ENCODE assay signal across 4 cellular contexts in the genomic region with DNA sequence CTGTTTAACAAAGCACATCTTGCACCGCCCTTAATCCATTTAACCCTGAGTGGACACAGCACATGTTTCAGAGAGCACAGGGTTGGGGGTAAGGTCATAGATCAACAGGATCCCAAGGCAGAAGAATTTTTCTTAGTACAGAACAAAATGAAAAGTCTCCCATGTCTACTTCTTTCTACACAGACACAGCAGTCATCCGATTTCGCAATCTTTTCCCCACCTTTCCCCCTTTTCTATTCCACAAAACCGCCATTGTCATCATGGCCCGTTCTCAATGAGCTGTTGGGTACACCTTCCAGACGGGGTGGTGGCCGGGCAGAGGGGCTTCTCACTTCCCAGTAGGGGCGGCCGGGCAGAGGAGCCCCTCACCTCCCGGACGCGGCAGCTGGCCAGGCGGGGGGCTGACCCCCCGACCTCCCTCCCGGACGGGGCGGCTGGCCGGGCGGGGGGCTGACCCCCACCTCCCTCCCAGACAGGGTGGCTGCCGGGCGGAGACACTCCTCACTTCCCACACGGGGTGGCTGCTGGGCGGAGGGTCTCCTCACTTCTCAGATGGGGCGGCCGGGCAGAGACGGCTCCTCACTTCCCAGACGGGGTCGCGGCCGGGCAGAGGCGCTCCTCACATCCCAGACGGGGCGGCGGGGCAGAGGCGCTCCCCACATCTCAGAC.
TF ChIP-seq lines count a peak whose summit lies in the region.

No MANE protein-coding gene starts in this region.

TF ChIP-seq in IMR-90, 13 proteins besides CTCF, POLR2A, EP300 and RAD21:
- peak; percentile 40 for TF ChIP-seq CEBPB (IDR thresholded peaks at IDR 0.05; ENCODE audit: low read depth, low read length)

TF ChIP-seq in Ishikawa, 13 proteins besides CTCF, POLR2A, EP300 and RAD21:
- TF ChIP-seq CEBPB (IDR thresholded peaks at IDR 0.05): 0 out of 2 replicates have a peak, but pooled peaks have one; percentile 14

TF ChIP-seq in K562, 482 proteins besides CTCF, POLR2A, EP300 and RAD21:
- TF ChIP-seq CEBPB (tag; IDR thresholded peaks at IDR 0.05) (peak; percentile 80), CEBPG (CRISPR knock-in tag; IDR thresholded peaks at IDR 0.05) (0 out of 2 replicates have a peak, but pooled peaks have one; percentile 36), CEBPG (tag; conservative IDR thresholded peaks at IDR 0.05 in 1 of 2, IDR thresholded peaks at IDR 0.05 in 1 of 2) (peak in 1 of 2 experiments; percentile 49; a peak in 1 of 4 replicates)

TF ChIP-seq in HepG2, 621 proteins besides CTCF, POLR2A, EP300 and RAD21:
- peak; percentile 66 for TF ChIP-seq CEBPG (CRISPR knock-in tag; IDR thresholded peaks at IDR 0.05)
- peak; percentile 56; the same call in 1 of the 2 replicates for TF ChIP-seq CEBPB (IDR thresholded peaks at IDR 0.05; ENCODE audit: borderline replicate concordance, low read depth, low read length)
TF ChIP-seq in HepG2: peak in this region for 2; not testable (repeated sequence) for 619.
